In genomic region chr2:152511981-152512380, GRCh38 we compare ENCODE assay signal across 29 cellular contexts.
"Had no signal": no experiment of that assay in that cellular context is flagged by ENCODE, and none has a peak within 500 bp of the region (broad histone marks: within the 10 kb centered on the region; RNA-seq: fewer than 3 reads in every experiment).

No MANE protein-coding gene starts in this region.

- H3K27ac ChIP-seq: coronary artery, esophagus squamous epithelium, heart right ventricle, prostate gland, right atrium auricular region, stomach, thoracic aorta, transverse colon, vagina had no signal

- H3K4me3 ChIP-seq: coronary artery, esophagus squamous epithelium, heart right ventricle, prostate gland, right atrium auricular region, smooth muscle cell, stomach, thoracic aorta, transverse colon, vagina had no signal

- H3K27me3 ChIP-seq: heart right ventricle, right atrium auricular region, stomach, transverse colon, vagina had no signal

- H3K4me1 ChIP-seq: prostate gland, right atrium auricular region had no signal

- ATAC-seq: effector memory CD8-positive, alpha-beta T cell; heart right ventricle; naive thymus-derived CD8-positive, alpha-beta T cell; sciatic nerve; stimulated activated effector memory CD8-positive, alpha-beta T cell treated with anti-CD3 and anti-CD28 coated beads, Interleukin-12 subunit alpha, Interleukin-12 subunit beta, amount 100 ng/mL, for 72 hours had no signal

- DNase-seq: dermis blood vessel endothelial cell; effector memory CD8-positive, alpha-beta T cell; erythroblast; esophagus squamous epithelium; foreskin melanocyte; glutamatergic neuron; heart right ventricle; hypothalamus; immature natural killer cell; islet precursor cell; mammary epithelial cell; mesendoderm; midbrain; naive thymus-derived CD8-positive, alpha-beta T cell; nephron progenitor cell; nucleus accumbens; stimulated activated CD4-positive, alpha-beta T cell treated with anti-CD3 and anti-CD28 coated beads, Interleukin-2, amount 100 ng/mL, for 24 hours; stimulated activated CD4-positive, alpha-beta T cell treated with anti-CD3 and anti-CD28 coated beads, Interleukin-4, amount 100 ng/mL, for 24 hours; stimulated activated naive CD4-positive, alpha-beta T cell treated with Interleukin-2 at 50 U/mL for 16 hours; stomach; transverse colon had no signal

- H3K36me3 ChIP-seq: esophagus squamous epithelium, heart right ventricle, prostate gland, right atrium auricular region, stomach, thoracic aorta, transverse colon, vagina had no signal

- H3K9me3 ChIP-seq: esophagus squamous epithelium, heart right ventricle, prostate gland, right atrium auricular region, stomach, thoracic aorta, transverse colon, vagina had no signal
